In the genomic region with DNA sequence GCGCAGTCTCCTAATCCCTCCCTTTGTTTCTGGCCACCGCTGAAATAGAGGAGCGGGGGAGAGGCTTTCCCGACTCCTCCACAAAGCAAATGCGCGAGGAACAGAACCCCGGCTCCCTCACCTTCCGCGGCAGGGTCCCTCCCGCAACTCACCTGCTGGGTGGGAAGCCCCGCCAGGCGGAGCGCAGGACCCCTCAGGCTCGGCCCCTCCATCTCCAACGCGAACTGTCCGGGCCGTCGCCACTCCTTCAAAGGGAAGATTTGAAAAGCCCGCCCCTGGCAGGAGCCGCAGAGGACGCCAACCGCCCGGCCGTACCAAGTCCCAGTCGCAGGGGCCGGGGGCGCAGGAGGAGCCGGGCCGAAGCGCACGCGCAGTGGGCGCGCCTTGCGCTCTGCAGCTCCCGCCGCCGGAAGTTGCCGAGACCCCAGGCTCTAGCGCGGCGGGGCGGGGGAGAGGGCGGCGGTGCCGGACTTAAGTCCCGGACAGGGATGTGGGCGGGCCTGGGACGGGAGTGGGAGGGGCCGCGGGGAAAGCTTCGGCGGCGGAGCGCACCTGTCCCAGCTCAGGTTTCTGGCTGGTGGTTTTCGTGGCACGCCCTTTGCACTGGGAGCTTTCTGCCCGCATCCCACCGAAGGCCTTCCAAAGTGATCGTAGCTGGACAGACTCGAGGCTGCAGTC, we compare ENCODE assay signal across 1 cellular context.
TF ChIP-seq lines count a peak whose summit lies in the region.

A gene with protein sequence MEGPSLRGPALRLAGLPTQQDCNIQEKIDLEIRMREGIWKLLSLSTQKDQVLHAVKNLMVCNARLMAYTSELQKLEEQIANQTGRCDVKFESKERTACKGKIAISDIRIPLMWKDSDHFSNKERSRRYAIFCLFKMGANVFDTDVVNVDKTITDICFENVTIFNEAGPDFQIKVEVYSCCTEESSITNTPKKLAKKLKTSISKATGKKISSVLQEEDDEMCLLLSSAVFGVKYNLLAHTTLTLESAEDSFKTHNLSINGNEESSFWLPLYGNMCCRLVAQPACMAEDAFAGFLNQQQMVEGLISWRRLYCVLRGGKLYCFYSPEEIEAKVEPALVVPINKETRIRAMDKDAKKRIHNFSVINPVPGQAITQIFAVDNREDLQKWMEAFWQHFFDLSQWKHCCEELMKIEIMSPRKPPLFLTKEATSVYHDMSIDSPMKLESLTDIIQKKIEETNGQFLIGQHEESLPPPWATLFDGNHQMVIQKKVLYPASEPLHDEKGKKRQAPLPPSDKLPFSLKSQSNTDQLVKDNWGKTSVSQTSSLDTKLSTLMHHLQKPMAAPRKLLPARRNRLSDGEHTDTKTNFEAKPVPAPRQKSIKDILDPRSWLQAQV (minus strand): TSS at position 446 of the 678 bp plus-strand sequence. CDS start 234 bp downstream, at position 212.

TF ChIP-seq in K562, 482 proteins besides CTCF, POLR2A, EP300 and RAD21 (continued from another document and continues in another):
- TF ChIP-seq, protein P1, sequence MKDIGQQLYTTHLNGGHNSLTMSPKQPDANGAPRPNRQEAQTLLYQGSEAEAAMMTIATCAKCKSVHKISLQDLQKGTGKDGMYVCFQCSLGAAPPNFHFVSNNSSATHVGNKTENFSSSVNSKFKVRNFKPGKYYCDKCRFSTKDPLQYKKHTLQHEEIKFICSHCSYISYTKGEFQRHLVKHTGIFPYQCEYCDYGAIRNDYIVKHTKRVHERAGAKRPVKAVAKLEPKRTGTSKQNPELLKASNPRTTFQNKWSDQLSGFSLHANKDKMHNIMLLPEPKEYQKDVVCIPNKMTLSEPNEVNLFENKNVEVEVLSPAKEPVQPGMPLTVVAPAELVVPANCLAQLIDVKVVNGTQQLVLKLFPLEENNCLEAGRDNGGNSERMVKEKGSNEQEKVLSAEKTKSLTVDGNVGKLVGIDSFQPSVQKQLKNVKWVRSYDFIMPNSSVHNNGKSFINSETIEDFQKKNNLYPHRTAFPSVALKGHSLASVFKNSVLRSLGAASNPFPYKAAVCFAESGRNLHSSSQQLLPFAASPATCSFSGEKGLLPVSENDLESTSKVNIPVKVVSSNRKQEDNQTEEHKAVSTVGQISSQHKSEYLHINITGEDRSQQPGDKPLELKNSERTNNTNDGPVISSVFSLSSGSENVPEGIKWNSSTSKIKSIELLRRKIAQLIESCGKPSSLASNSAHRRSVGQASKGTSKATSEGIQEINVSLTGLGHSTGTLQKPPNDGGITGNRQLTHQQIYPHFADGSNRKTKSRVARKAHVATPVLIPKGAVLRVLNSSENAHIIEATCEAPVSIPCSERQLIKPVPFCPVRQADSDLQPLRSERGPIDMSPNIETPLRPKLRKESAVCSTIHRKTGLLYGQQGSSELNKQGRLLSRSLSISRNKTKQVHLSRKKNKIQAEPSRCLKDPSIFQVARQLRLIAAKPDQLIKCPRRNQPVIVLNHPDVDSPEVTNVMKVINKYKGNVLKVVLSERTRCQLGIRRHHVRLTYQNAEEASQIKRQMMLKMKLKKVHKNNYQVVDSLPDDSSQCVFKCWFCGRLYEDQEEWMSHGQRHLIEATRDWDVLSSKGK (CRISPR knock-in tag; IDR thresholded peaks at IDR 0.05) = no peak
- TF ChIP-seq, protein P2, sequence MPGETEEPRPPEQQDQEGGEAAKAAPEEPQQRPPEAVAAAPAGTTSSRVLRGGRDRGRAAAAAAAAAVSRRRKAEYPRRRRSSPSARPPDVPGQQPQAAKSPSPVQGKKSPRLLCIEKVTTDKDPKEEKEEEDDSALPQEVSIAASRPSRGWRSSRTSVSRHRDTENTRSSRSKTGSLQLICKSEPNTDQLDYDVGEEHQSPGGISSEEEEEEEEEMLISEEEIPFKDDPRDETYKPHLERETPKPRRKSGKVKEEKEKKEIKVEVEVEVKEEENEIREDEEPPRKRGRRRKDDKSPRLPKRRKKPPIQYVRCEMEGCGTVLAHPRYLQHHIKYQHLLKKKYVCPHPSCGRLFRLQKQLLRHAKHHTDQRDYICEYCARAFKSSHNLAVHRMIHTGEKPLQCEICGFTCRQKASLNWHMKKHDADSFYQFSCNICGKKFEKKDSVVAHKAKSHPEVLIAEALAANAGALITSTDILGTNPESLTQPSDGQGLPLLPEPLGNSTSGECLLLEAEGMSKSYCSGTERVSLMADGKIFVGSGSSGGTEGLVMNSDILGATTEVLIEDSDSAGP (CRISPR knock-in tag; IDR thresholded peaks at IDR 0.05) = no peak
- TF ChIP-seq EWSR1 (IDR thresholded peaks at IDR 0.05; ENCODE audit: borderline replicate concordance, low read depth, partially characterized antibody) = no peak
- TF ChIP-seq, protein P3, sequence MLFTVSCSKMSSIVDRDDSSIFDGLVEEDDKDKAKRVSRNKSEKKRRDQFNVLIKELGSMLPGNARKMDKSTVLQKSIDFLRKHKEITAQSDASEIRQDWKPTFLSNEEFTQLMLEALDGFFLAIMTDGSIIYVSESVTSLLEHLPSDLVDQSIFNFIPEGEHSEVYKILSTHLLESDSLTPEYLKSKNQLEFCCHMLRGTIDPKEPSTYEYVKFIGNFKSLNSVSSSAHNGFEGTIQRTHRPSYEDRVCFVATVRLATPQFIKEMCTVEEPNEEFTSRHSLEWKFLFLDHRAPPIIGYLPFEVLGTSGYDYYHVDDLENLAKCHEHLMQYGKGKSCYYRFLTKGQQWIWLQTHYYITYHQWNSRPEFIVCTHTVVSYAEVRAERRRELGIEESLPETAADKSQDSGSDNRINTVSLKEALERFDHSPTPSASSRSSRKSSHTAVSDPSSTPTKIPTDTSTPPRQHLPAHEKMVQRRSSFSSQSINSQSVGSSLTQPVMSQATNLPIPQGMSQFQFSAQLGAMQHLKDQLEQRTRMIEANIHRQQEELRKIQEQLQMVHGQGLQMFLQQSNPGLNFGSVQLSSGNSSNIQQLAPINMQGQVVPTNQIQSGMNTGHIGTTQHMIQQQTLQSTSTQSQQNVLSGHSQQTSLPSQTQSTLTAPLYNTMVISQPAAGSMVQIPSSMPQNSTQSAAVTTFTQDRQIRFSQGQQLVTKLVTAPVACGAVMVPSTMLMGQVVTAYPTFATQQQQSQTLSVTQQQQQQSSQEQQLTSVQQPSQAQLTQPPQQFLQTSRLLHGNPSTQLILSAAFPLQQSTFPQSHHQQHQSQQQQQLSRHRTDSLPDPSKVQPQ (CRISPR knock-in tag; IDR thresholded peaks at IDR 0.05; ENCODE audit: borderline replicate concordance) = no peak
- no peak for TF ChIP-seq MEF2A (IDR thresholded peaks at IDR 0.05; ENCODE audit: control insufficient read depth, low read depth, low read length)
- peak; percentile 32; the same call in 1 of the 2 replicates for TF ChIP-seq ZNF263 (CRISPR knock-in tag; IDR thresholded peaks at IDR 0.05; ENCODE audit: borderline replicate concordance)
- no peak for TF ChIP-seq SMAD1 (IDR thresholded peaks at IDR 0.05; ENCODE audit: low read depth, low read length, partially characterized antibody)
- TF ChIP-seq MYBL2 (IDR thresholded peaks at IDR 0.05; ENCODE audit: low read depth) = peak; percentile 73
- TF ChIP-seq MYBL2 (CRISPR knock-in tag; IDR thresholded peaks at IDR 0.05; ENCODE audit: borderline replicate concordance) = peak; percentile 87; the same call in 1 of the 2 replicates
- no peak for TF ChIP-seq NFE2 (IDR thresholded peaks at IDR 0.05; ENCODE audit: low read depth)
- no peak for TF ChIP-seq KAT8 (IDR thresholded peaks at IDR 0.05; ENCODE audit: low read depth)
- TF ChIP-seq, protein P4, sequence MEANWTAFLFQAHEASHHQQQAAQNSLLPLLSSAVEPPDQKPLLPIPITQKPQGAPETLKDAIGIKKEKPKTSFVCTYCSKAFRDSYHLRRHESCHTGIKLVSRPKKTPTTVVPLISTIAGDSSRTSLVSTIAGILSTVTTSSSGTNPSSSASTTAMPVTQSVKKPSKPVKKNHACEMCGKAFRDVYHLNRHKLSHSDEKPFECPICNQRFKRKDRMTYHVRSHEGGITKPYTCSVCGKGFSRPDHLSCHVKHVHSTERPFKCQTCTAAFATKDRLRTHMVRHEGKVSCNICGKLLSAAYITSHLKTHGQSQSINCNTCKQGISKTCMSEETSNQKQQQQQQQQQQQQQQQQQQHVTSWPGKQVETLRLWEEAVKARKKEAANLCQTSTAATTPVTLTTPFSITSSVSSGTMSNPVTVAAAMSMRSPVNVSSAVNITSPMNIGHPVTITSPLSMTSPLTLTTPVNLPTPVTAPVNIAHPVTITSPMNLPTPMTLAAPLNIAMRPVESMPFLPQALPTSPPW (CRISPR knock-in tag; IDR thresholded peaks at IDR 0.05) = no peak
- no peak; the same call in 1 of the 2 replicates for TF ChIP-seq PHF8 (IDR thresholded peaks at IDR 0.05; ENCODE audit: borderline replicate concordance, low read length)
- no peak for TF ChIP-seq NCOR1 (IDR thresholded peaks at IDR 0.05)
- peak; percentile 63 for TF ChIP-seq GABPB1 (CRISPR knock-in tag; IDR thresholded peaks at IDR 0.05)
- no peak for TF ChIP-seq XRCC5 (IDR thresholded peaks at IDR 0.05; ENCODE audit: low read depth, low read length)
- 0 out of 2 replicates have a peak, but pooled peaks have one; percentile 45 for TF ChIP-seq SP1 (CRISPR knock-in tag; IDR thresholded peaks at IDR 0.05)
- TF ChIP-seq, protein P5, sequence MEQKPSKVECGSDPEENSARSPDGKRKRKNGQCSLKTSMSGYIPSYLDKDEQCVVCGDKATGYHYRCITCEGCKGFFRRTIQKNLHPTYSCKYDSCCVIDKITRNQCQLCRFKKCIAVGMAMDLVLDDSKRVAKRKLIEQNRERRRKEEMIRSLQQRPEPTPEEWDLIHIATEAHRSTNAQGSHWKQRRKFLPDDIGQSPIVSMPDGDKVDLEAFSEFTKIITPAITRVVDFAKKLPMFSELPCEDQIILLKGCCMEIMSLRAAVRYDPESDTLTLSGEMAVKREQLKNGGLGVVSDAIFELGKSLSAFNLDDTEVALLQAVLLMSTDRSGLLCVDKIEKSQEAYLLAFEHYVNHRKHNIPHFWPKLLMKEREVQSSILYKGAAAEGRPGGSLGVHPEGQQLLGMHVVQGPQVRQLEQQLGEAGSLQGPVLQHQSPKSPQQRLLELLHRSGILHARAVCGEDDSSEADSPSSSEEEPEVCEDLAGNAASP (IDR thresholded peaks at IDR 0.05) = no peak
- TF ChIP-seq ZFP30 (CRISPR knock-in tag; IDR thresholded peaks at IDR 0.05; ENCODE audit: borderline replicate concordance) = no peak
- TF ChIP-seq, protein P6, sequence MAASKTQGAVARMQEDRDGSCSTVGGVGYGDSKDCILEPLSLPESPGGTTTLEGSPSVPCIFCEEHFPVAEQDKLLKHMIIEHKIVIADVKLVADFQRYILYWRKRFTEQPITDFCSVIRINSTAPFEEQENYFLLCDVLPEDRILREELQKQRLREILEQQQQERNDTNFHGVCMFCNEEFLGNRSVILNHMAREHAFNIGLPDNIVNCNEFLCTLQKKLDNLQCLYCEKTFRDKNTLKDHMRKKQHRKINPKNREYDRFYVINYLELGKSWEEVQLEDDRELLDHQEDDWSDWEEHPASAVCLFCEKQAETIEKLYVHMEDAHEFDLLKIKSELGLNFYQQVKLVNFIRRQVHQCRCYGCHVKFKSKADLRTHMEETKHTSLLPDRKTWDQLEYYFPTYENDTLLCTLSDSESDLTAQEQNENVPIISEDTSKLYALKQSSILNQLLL (CRISPR knock-in tag; IDR thresholded peaks at IDR 0.05; ENCODE audit: borderline replicate concordance) = no peak
- no peak for TF ChIP-seq NFXL1 (CRISPR knock-in tag; IDR thresholded peaks at IDR 0.05)
- no peak for TF ChIP-seq ZNF274 (IDR thresholded peaks at IDR 0.05; ENCODE audit: borderline replicate concordance, low read depth, low read length)
- TF ChIP-seq, protein P7, sequence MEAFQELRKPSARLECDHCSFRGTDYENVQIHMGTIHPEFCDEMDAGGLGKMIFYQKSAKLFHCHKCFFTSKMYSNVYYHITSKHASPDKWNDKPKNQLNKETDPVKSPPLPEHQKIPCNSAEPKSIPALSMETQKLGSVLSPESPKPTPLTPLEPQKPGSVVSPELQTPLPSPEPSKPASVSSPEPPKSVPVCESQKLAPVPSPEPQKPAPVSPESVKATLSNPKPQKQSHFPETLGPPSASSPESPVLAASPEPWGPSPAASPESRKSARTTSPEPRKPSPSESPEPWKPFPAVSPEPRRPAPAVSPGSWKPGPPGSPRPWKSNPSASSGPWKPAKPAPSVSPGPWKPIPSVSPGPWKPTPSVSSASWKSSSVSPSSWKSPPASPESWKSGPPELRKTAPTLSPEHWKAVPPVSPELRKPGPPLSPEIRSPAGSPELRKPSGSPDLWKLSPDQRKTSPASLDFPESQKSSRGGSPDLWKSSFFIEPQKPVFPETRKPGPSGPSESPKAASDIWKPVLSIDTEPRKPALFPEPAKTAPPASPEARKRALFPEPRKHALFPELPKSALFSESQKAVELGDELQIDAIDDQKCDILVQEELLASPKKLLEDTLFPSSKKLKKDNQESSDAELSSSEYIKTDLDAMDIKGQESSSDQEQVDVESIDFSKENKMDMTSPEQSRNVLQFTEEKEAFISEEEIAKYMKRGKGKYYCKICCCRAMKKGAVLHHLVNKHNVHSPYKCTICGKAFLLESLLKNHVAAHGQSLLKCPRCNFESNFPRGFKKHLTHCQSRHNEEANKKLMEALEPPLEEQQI (IDR thresholded peaks at IDR 0.05) = no peak
- TF ChIP-seq ZNF561 (CRISPR knock-in tag; conservative IDR thresholded peaks at IDR 0.05) = no peak
- TF ChIP-seq SIX5 (IDR thresholded peaks at IDR 0.05; ENCODE audit: borderline replicate concordance in 1 of 2, insufficient read depth in 1 of 2, low read depth in 1 of 2, low read length in 2 of 2) = no peak
- no peak for TF ChIP-seq ZNF551 (CRISPR knock-in tag; IDR thresholded peaks at IDR 0.05)
- TF ChIP-seq KHSRP (IDR thresholded peaks at IDR 0.05) = no peak
- no peak for TF ChIP-seq HDAC3 (IDR thresholded peaks at IDR 0.05; ENCODE audit: borderline replicate concordance, partially characterized antibody)
- TF ChIP-seq, protein P8, sequence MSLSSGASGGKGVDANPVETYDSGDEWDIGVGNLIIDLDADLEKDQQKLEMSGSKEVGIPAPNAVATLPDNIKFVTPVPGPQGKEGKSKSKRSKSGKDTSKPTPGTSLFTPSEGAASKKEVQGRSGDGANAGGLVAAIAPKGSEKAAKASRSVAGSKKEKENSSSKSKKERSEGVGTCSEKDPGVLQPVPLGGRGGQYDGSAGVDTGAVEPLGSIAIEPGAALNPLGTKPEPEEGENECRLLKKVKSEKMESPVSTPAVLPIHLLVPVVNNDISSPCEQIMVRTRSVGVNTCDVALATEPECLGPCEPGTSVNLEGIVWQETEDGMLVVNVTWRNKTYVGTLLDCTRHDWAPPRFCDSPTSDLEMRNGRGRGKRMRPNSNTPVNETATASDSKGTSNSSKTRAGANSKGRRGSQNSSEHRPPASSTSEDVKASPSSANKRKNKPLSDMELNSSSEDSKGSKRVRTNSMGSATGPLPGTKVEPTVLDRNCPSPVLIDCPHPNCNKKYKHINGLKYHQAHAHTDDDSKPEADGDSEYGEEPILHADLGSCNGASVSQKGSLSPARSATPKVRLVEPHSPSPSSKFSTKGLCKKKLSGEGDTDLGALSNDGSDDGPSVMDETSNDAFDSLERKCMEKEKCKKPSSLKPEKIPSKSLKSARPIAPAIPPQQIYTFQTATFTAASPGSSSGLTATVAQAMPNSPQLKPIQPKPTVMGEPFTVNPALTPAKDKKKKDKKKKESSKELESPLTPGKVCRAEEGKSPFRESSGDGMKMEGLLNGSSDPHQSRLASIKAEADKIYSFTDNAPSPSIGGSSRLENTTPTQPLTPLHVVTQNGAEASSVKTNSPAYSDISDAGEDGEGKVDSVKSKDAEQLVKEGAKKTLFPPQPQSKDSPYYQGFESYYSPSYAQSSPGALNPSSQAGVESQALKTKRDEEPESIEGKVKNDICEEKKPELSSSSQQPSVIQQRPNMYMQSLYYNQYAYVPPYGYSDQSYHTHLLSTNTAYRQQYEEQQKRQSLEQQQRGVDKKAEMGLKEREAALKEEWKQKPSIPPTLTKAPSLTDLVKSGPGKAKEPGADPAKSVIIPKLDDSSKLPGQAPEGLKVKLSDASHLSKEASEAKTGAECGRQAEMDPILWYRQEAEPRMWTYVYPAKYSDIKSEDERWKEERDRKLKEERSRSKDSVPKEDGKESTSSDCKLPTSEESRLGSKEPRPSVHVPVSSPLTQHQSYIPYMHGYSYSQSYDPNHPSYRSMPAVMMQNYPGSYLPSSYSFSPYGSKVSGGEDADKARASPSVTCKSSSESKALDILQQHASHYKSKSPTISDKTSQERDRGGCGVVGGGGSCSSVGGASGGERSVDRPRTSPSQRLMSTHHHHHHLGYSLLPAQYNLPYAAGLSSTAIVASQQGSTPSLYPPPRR (CRISPR knock-in tag; IDR thresholded peaks at IDR 0.05; ENCODE audit: borderline replicate concordance) = no peak
- no peak for TF ChIP-seq ZNF507 (tag; conservative IDR thresholded peaks at IDR 0.05)
- no peak for TF ChIP-seq U2AF2 (optimal IDR thresholded peaks at IDR 0.05; ENCODE audit: low read depth, low read length)
